ENCODE assay signal across 28 cellular contexts in genomic region chr2:94762600-94762999, GRCh38.
DNase-seq lines count a peak whose midpoint lies in the region; ATAC-seq, FAIRE-seq and TF ChIP-seq lines count a peak whose summit lies in the region.
"Had no signal": no experiment of that assay in that cellular context is flagged by ENCODE, and none has a peak within 500 bp of the region (broad histone marks: within the 10 kb centered on the region; RNA-seq: fewer than 3 reads in every experiment).

No MANE protein-coding gene starts in this region.

- WGBS in K562 (ENCODE audit: insufficient coverage, low coverage, missing lambda C conversion rate): 2% methylated on average over 5 of the region's 5 CpGs

- H3K27ac ChIP-seq in GM23338 (ENCODE audit: low read depth): no peak overlapping the region
- H3K27ac ChIP-seq in K562 (ENCODE audit: extremely low read depth, low read depth, low read length): no peak overlapping the region
- H3K27ac ChIP-seq: 22Rv1, ascending aorta, coronary artery, skin epidermis had no signal

- no peaks in the 10 kb centered on the region for H3K9me2 ChIP-seq in GM23338 (ENCODE audit: insufficient read depth)

- H3K36me3 ChIP-seq in GM23338 (ENCODE audit: insufficient read depth) (no peaks in the 10 kb centered on the region), K562 (ENCODE audit: control insufficient read depth, insufficient read depth, low read length) (no peaks in the 10 kb centered on the region)
- H3K36me3 ChIP-seq: ascending aorta had no signal

- H3K4me2 ChIP-seq in GM23338 (no peak overlapping the region), K562 (ENCODE audit: insufficient read depth, low read length) (no peak overlapping the region)

- H4K20me1 ChIP-seq in GM23338 (replicated peaks; ENCODE audit: insufficient read depth): no peaks in the 10 kb centered on the region
- no peaks in the 10 kb centered on the region for H4K20me1 ChIP-seq in K562 (replicated peaks; ENCODE audit: control insufficient read depth, insufficient read depth, low read length)

- no peaks in the 10 kb centered on the region for H3K36me3 Mint-ChIP-seq in GM23338 (ENCODE audit: low read depth)
- H3K36me3 Mint-ChIP-seq: activated naive CD8-positive, alpha-beta T cell treated with anti-CD3 and anti-CD28 coated beads, Interleukin-2, amount 10 ng/mL, durations not matched to agents 7 days and 5 days; CD4-positive, CD25-positive, alpha-beta regulatory T cell; natural killer cell treated with Interleukin-12 subunit alpha and Interleukin-12 subunit beta and Interleukin-15 and Interleukin-18, amount 100 ng/mL, for 72 hours had no signal

- POLR2A ChIA-PET in K562 (lab: Yijun Ruan, JAX): no interaction called here

- H2AFZ ChIP-seq in GM23338: no peak overlapping the region
- H2AFZ ChIP-seq in K562 (ENCODE audit: low read depth, low read length): no peak overlapping the region

- no peak for TF ChIP-seq RAD21 in K562 (CRISPR knock-in tag; conservative IDR thresholded peaks at IDR 0.05 in 1 of 2, IDR thresholded peaks at IDR 0.05 in 1 of 2)

- no peak for FAIRE-seq in K562 (lab: Jason Lieb, UNC)
- FAIRE-seq: kidney had no signal

- H3K4me3 ChIP-seq in GM23338 (no peak overlapping the region), K562 (no peak overlapping the region)
- H3K4me3 ChIP-seq: ascending aorta, coronary artery, lung, mucosa of descending colon, skin epidermis had no signal

- no peaks in the 10 kb centered on the region for H3F3A ChIP-seq in GM23338 (replicated peaks; ENCODE audit: low read depth)

- peaks cover 46% of the 10 kb centered on the region for H3K27me3 Mint-ChIP-seq in GM23338 (ENCODE audit: insufficient read depth, low read depth, poor library complexity)
- H3K27me3 Mint-ChIP-seq: activated naive CD8-positive, alpha-beta T cell treated with anti-CD3 and anti-CD28 coated beads, Interleukin-2, amount 10 ng/mL, durations not matched to agents 7 days and 5 days; CD4-positive, CD25-positive, alpha-beta regulatory T cell; natural killer cell treated with Interleukin-12 subunit alpha and Interleukin-12 subunit beta and Interleukin-15 and Interleukin-18, amount 100 ng/mL, for 72 hours; stimulated activated naive CD8-positive, alpha-beta T cell treated with anti-CD3 and anti-CD28 coated beads, Interleukin-15, amount 100 ng/mL, for 72 hours had no signal

- no peaks in the 10 kb centered on the region for H3K9me3 ChIP-seq in K562 (replicated peaks; ENCODE audit: control insufficient read depth, insufficient read depth, low read depth, low read length)
- H3K9me3 ChIP-seq: ascending aorta, mucosa of descending colon had no signal

- ATAC-seq in GM23338 (peak; percentile 81), K562 (no peak)
- ATAC-seq: mucosa of descending colon; natural killer cell treated with Interleukin-12 subunit alpha and Interleukin-12 subunit beta and Interleukin-15 and Interleukin-18, amount 100 ng/mL, for 72 hours; stimulated activated naive CD8-positive, alpha-beta T cell treated with anti-CD3 and anti-CD28 coated beads, Interleukin-15, amount 100 ng/mL, for 72 hours; WTC11 had no signal

- intact Hi-C loops in K562 (cut with micrococcal nuclease): no loop called here

- no peak overlapping the region for H3K27ac Mint-ChIP-seq in GM23338
- H3K27ac Mint-ChIP-seq: activated naive CD8-positive, alpha-beta T cell treated with anti-CD3 and anti-CD28 coated beads, Interleukin-2, amount 10 ng/mL, durations not matched to agents 7 days and 5 days; CD4-positive, CD25-positive, alpha-beta regulatory T cell; natural killer cell treated with Interleukin-12 subunit alpha and Interleukin-12 subunit beta and Interleukin-15 and Interleukin-18, amount 100 ng/mL, for 72 hours; WTC11 had no signal

- no TSS peak for BruUV-seq in K562 (replicated peaks; lab: Mats Ljungman, UMichigan)

- TF ChIP-seq CTCF in GM23338 (conservative IDR thresholded peaks at IDR 0.05; ENCODE audit: low read depth in 2 of 2) (no peak), K562 (IDR thresholded peaks at IDR 0.05 in 2 of 3, conservative IDR thresholded peaks at IDR 0.05 in 1 of 3; ENCODE audit: insufficient read depth in 2 of 3, low read depth in 1 of 3, low read length in 3 of 3) (no peak)

- H3K79me2 ChIP-seq in GM23338 (replicated peaks; ENCODE audit: insufficient read depth): no peaks in the 10 kb centered on the region
- no peaks in the 10 kb centered on the region for H3K79me2 ChIP-seq in K562 (ENCODE audit: control insufficient read depth, insufficient read depth, low read length)

- DNase-seq in DMS53 (lab: John Stamatoyannopoulos, UW) (peak; percentile 26), DMS53 treated with DMSO at 0.1 percent for 48 hours (lab: John Stamatoyannopoulos, UW; ENCODE audit: unreplicated experiment) (no peak), GM23338 (ENCODE audit: low spot score) (peak; percentile 15), M059J (ENCODE audit: low read depth) (peak; percentile 5), K562 (ENCODE audit: extremely low read depth in 1 of 4, low spot score in 3 of 4) (peak in 2 of 4 experiments; percentile 5 to 9), NCI-H1930 (lab: John Stamatoyannopoulos, UW) (no peak), NCI-H2196 treated with DMSO at 0.1 percent for 48 hours (lab: John Stamatoyannopoulos, UW; ENCODE audit: unreplicated experiment) (no peak), NCI-H2196 (lab: John Stamatoyannopoulos, UW; ENCODE audit: unreplicated experiment) (no peak)
- DNase-seq: activated CD4-positive, alpha-beta T cell treated with anti-CD3 and anti-CD28 coated beads, Interleukin-2, amount 50 U/mL, for 48 hours; activated naive CD8-positive, alpha-beta T cell treated with anti-CD3 and anti-CD28 coated beads, Interleukin-2, amount 10 ng/mL, durations not matched to agents 7 days and 5 days; CD4-positive, CD25-positive, alpha-beta regulatory T cell; effector memory CD4-positive, alpha-beta T cell; HCEC 1CT; kidney; mucosa of descending colon; NCI-H2081 treated with DMSO at 0.1 percent for 48 hours; NCI-H446; SHP77; stimulated activated CD8-positive, alpha-beta memory T cell treated with anti-CD3 and anti-CD28 coated beads, Interleukin-4, amount 100 ng/mL, for 48 hours; stimulated activated naive CD8-positive, alpha-beta T cell treated with anti-CD3 and anti-CD28 coated beads, Interleukin-15, amount 100 ng/mL, for 72 hours; T1000 had no signal

- H3K9ac ChIP-seq in K562 (ENCODE audit: insufficient read depth in 1 of 2, low read depth in 2 of 2, low read length in 2 of 2): no peak overlapping the region

- TF ChIP-seq POLR2A in K562 (conservative IDR thresholded peaks at IDR 0.05): no peak

- no peaks in the 10 kb centered on the region for H3K4me1 Mint-ChIP-seq in GM23338
- H3K4me1 Mint-ChIP-seq: activated naive CD8-positive, alpha-beta T cell treated with anti-CD3 and anti-CD28 coated beads, Interleukin-2, amount 10 ng/mL, durations not matched to agents 7 days and 5 days; CD4-positive, CD25-positive, alpha-beta regulatory T cell; WTC11 had no signal

- no peak for TF ChIP-seq EP300 in K562 (IDR thresholded peaks at IDR 0.05; ENCODE audit: low read length)

- H3K27me3 ChIP-seq in GM23338 (ENCODE audit: insufficient read depth) (no peaks in the 10 kb centered on the region), K562 (ENCODE audit: control insufficient read depth in 2 of 2, insufficient read depth in 2 of 2, low read length in 2 of 2) (no peaks in the 10 kb centered on the region)
- H3K27me3 ChIP-seq: ascending aorta had no signal

- H3K4me3 Mint-ChIP-seq in GM23338: no peak overlapping the region
- H3K4me3 Mint-ChIP-seq: activated naive CD8-positive, alpha-beta T cell treated with anti-CD3 and anti-CD28 coated beads, Interleukin-2, amount 10 ng/mL, durations not matched to agents 7 days and 5 days; CD4-positive, CD25-positive, alpha-beta regulatory T cell; natural killer cell treated with Interleukin-12 subunit alpha and Interleukin-12 subunit beta and Interleukin-15 and Interleukin-18, amount 100 ng/mL, for 72 hours; stimulated activated naive CD8-positive, alpha-beta T cell treated with anti-CD3 and anti-CD28 coated beads, Interleukin-15, amount 100 ng/mL, for 72 hours; WTC11 had no signal

- in situ Hi-C loops in K562 (cut with MboI): no loop called here

- H3K4me1 ChIP-seq in GM23338 (ENCODE audit: insufficient read depth) (no peaks in the 10 kb centered on the region), K562 (replicated peaks in 1 of 2; ENCODE audit: control insufficient read depth in 2 of 2, insufficient read depth in 2 of 2, low read length in 2 of 2) (no peaks in the 10 kb centered on the region)
- H3K4me1 ChIP-seq: ascending aorta had no signal

- CTCF ChIA-PET in K562 (lab: Yijun Ruan, JAX; ENCODE audit: low intra/inter-chr PET ratio): no interaction called here

- H3K9me3 Mint-ChIP-seq in GM23338: peaks cover 6% of the 10 kb centered on the region; the same call in 1 of the 3 replicates
- H3K9me3 Mint-ChIP-seq: activated naive CD8-positive, alpha-beta T cell treated with anti-CD3 and anti-CD28 coated beads, Interleukin-2, amount 10 ng/mL, durations not matched to agents 7 days and 5 days had no signal

- no peaks in the 10 kb centered on the region for H3K9me1 ChIP-seq in K562 (ENCODE audit: control insufficient read depth, insufficient read depth, low read length)

TF ChIP-seq in K562, 482 proteins besides CTCF, POLR2A, EP300 and RAD21:
- TF ChIP-seq EHMT2 (IDR thresholded peaks at IDR 0.05): peak; percentile 76
- peak; percentile 62; the same call in 1 of the 2 replicates for TF ChIP-seq REST (CRISPR knock-in tag; IDR thresholded peaks at IDR 0.05; ENCODE audit: low read depth)
- TF ChIP-seq TSC22D4 (tag; IDR thresholded peaks at IDR 0.05): no peak
TF ChIP-seq in K562: peak in this region for 2.

Comparison
In these comparisons a context has a peak if more than half of its experiments do, and no peak if none do; other contexts are left out.
1. DNase-seq: peak in DMS53 (single experiment), GM23338 (single experiment) and M059J (single experiment); none in DMS53 treated with DMSO at 0.1 percent for 48 hours (single experiment), NCI-H1930 (0 of 2), NCI-H2196 treated with DMSO at 0.1 percent for 48 hours (single experiment) and NCI-H2196 (single experiment).